In the genomic region with DNA sequence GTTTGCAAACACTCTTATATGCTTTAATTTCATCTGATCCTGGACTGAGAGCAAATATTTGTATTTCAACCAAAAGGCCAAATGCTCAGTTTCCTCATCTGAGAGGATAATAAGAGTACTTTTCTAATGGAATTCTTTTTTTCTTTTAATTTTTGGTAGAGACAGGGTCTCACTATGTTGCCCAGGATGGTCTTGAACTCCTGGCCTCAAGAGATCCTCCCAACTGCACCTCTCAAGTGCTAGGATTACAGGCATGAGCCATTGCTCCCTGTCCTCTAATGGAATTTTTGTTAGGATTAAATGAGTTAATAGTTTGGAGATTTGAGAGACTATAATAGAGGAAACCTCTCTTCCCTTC, we compare ENCODE assay signal across 8 cellular contexts.
DNase-seq lines count a peak whose midpoint lies in the region; ATAC-seq and TF ChIP-seq lines count a peak whose summit lies in the region.

No MANE protein-coding gene starts in this region.

- H3K4me3 ChIP-seq in ascending aorta (peak overlapping the region in 1 of 2 donors; percentile 5), lung (no peak overlapping the region), tibial artery (peak overlapping the region in 1 of 2 donors; percentile 32), H7 (ENCODE audit: insufficient read depth, low read depth, low read length) (no peak overlapping the region)

- H3K9me3 Mint-ChIP-seq in activated T-cell treated with anti-CD3 and anti-CD28 coated beads, Interleukin-2, amount 50 U/mL, for 72 hours, result no peaks in the 10 kb centered on the region

- H3K36me3 ChIP-seq in ascending aorta, result no peaks in the 10 kb centered on the region
- H3K36me3 ChIP-seq in lung (ENCODE audit: control insufficient read depth in 2 of 2, insufficient read depth in 2 of 2, low read length in 2 of 2), result no peaks in the 10 kb centered on the region
- H3K36me3 ChIP-seq in tibial artery, result no peaks in the 10 kb centered on the region
- no peaks in the 10 kb centered on the region for H3K36me3 ChIP-seq in H7 (replicated peaks; ENCODE audit: control insufficient read depth, insufficient read depth, low read length)

- TF ChIP-seq CTCF in ascending aorta (IDR thresholded peaks at IDR 0.05) (no peak), lung (IDR thresholded peaks at IDR 0.05; ENCODE audit: control extremely low read depth, extremely low read depth) (no peak), tibial artery (IDR thresholded peaks at IDR 0.05) (no peak)

- no peak for DNase-seq in activated T-cell treated with anti-CD3 and anti-CD28 coated beads, Interleukin-2, amount 50 U/mL, for 72 hours
- DNase-seq in activated T-cell treated with anti-CD3 and anti-CD28 coated beads, Interleukin-2, amount 50 U/mL, for 1 hour, result no peak
- DNase-seq in ascending aorta (ENCODE audit: low spot score in 2 of 2), result no peak
- DNase-seq in lung (ENCODE audit: low spot score), result no peak
- no peak for DNase-seq in tibial artery
- no peak for DNase-seq in H7
- no peak for DNase-seq in activated CD4-positive, alpha-beta T cell treated with anti-CD3 and anti-CD28 coated beads, Interleukin-2, amount 50 U/mL, for 4 hours

- H3K9me3 ChIP-seq in ascending aorta (no peaks in the 10 kb centered on the region), lung (ENCODE audit: control insufficient read depth in 2 of 2, insufficient read depth in 1 of 2, low read length in 1 of 2) (no peaks in the 10 kb centered on the region), tibial artery (no peaks in the 10 kb centered on the region)

- H3K36me3 Mint-ChIP-seq in activated T-cell treated with anti-CD3 and anti-CD28 coated beads, Interleukin-2, amount 50 U/mL, for 72 hours (ENCODE audit: insufficient read depth in 2 of 2), result peaks cover 18 to 25% of the 10 kb centered on the region in 2 donors

- intact Hi-C loops in ascending aorta (cut with DNase I), result loop anchor here (1.0 to 2.0 kb wide), 3 partner anchors 23 to 67 kb away; no protein-coding TSS in a partner anchor
- intact Hi-C loops in tibial artery (cut with DNase I; ENCODE audit: low total_unique reads), result no loop called here

- no peaks in the 10 kb centered on the region for H3K27me3 Mint-ChIP-seq in activated T-cell treated with anti-CD3 and anti-CD28 coated beads, Interleukin-2, amount 50 U/mL, for 72 hours (ENCODE audit: low read depth)

- H3K27ac Mint-ChIP-seq in activated T-cell treated with anti-CD3 and anti-CD28 coated beads, Interleukin-2, amount 50 U/mL, for 72 hours, result peak overlapping the region; percentile 100

- H3K27ac ChIP-seq in ascending aorta (peak overlapping the region; percentile 91 to 95), lung (ENCODE audit: low read depth in 1 of 2, low read length in 1 of 2) (peak overlapping the region; percentile 74 to 97), tibial artery (peak overlapping the region; percentile 84 to 92)

- H3K4me3 Mint-ChIP-seq in activated T-cell treated with anti-CD3 and anti-CD28 coated beads, Interleukin-2, amount 50 U/mL, for 72 hours, result peak overlapping the region; percentile 93 to 96

- ATAC-seq in activated T-cell treated with anti-CD3 and anti-CD28 coated beads, Interleukin-2, amount 50 U/mL, for 72 hours (replicated peaks in 1 of 2), result no peak
- ATAC-seq in lung (ENCODE audit: insufficient read depth, low FRiP score) (no peak), HG03460 (IDR thresholded peaks at IDR 0.05; ENCODE audit: unreplicated experiment) (no peak)

- H3K27me3 ChIP-seq in ascending aorta (no peaks in the 10 kb centered on the region), lung (ENCODE audit: control insufficient read depth, insufficient read depth) (no peaks in the 10 kb centered on the region), tibial artery (no peaks in the 10 kb centered on the region), H7 (ENCODE audit: control insufficient read depth, insufficient read depth, low read length) (no peaks in the 10 kb centered on the region)

- H3K4me1 ChIP-seq in ascending aorta, result peaks cover 7 to 30% of the 10 kb centered on the region in 2 donors
- H3K4me1 ChIP-seq in lung (ENCODE audit: control insufficient read depth in 2 of 2, insufficient read depth in 2 of 2, low read length in 2 of 2), result peaks cover 0 to 12% of the 10 kb centered on the region in 2 donors
- peaks cover 0 to 36% (median 20%) of the 10 kb centered on the region in 4 donors for H3K4me1 ChIP-seq in tibial artery

- peaks cover 65% of the 10 kb centered on the region for H3K4me1 Mint-ChIP-seq in activated T-cell treated with anti-CD3 and anti-CD28 coated beads, Interleukin-2, amount 50 U/mL, for 72 hours (ENCODE audit: low read depth)
